In the genomic region with DNA sequence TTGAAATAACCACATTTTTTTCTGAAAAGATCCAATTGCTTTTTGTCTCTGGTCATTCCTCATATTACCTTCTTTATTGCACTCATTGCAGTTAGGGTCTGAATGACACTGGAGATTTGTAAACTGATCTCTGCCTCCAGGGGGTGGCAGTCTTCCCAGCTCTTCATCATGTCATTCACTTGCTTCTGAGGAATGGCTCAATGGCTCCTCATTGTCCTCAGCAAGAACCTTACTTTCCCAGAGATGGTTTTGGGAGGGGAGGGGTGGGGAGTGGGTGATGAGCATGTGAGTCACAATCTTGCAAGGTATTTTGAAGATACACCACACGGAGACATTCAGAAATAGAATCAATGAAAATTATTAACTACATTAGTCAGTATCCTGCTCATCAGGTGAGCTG, we compare ENCODE assay signal across 11 cellular contexts.
DNase-seq lines count a peak whose midpoint lies in the region; ATAC-seq, FAIRE-seq and TF ChIP-seq lines count a peak whose summit lies in the region.
"Had no signal": no experiment of that assay in that cellular context is flagged by ENCODE, and none has a peak within 500 bp of the region (broad histone marks: within the 10 kb centered on the region; RNA-seq: fewer than 3 reads in every experiment).

No MANE protein-coding gene starts in this region.

- no peak overlapping the region for H3K27ac ChIP-seq in Peyer's patch
- H3K27ac ChIP-seq: right atrium auricular region, tibial artery had no signal

- no peak overlapping the region for H3K4me3 ChIP-seq in bronchial epithelial cell (ENCODE audit: low read depth, low read length)
- H3K4me3 ChIP-seq in Peyer's patch = no peak overlapping the region
- H3K4me3 ChIP-seq: right atrium auricular region, tibial artery had no signal

- H3K9me3 ChIP-seq in Peyer's patch = no peaks in the 10 kb centered on the region
- H3K9me3 ChIP-seq: tibial artery had no signal

- no peaks in the 10 kb centered on the region for H3K4me1 ChIP-seq in Peyer's patch

- FAIRE-seq in D721Med (lab: Jason Lieb, UNC) (no peak), bronchial epithelial cell (lab: Jason Lieb, UNC) (no peak)

- TF ChIP-seq POLR2A in GM18505 (IDR thresholded peaks at IDR 0.05; ENCODE audit: borderline replicate concordance, extremely low read depth, insufficient read depth, insufficient read length) (no peak), Peyer's patch (IDR thresholded peaks at IDR 0.05) (no peak)

- ATAC-seq in GM18505 (IDR thresholded peaks at IDR 0.05; ENCODE audit: unreplicated experiment) (no peak), GM18907 (IDR thresholded peaks at IDR 0.05; ENCODE audit: unreplicated experiment) (no peak)

- TF ChIP-seq CTCF in D721Med (IDR thresholded peaks at IDR 0.05; ENCODE audit: insufficient read depth, missing control alignments) = peak; percentile 26
- no peak for TF ChIP-seq CTCF in bronchial epithelial cell (IDR thresholded peaks at IDR 0.05; ENCODE audit: insufficient read depth, low read length, severe bottlenecking)
- TF ChIP-seq CTCF in Peyer's patch (IDR thresholded peaks at IDR 0.05) = no peak

- no peaks in the 10 kb centered on the region for H3K27me3 ChIP-seq in bronchial epithelial cell (ENCODE audit: control insufficient read depth, insufficient read depth, low read length)
- no peaks in the 10 kb centered on the region for H3K27me3 ChIP-seq in Peyer's patch
- H3K27me3 ChIP-seq: right atrium auricular region, tibial artery had no signal

- no peaks in the 10 kb centered on the region for H3K36me3 ChIP-seq in bronchial epithelial cell (ENCODE audit: control insufficient read depth, insufficient read depth, low read length)
- H3K36me3 ChIP-seq in Peyer's patch = no peaks in the 10 kb centered on the region
- H3K36me3 ChIP-seq: right atrium auricular region, tibial artery had no signal

- DNase-seq in D721Med (ENCODE audit: insufficient read length, low spot score) (no peak), HT1080 (ENCODE audit: low read depth) (peak; percentile 41), bronchial epithelial cell (ENCODE audit: low read depth) (peak; percentile 50), kidney glomerular epithelial cell (lab: John Stamatoyannopoulos, UW) (peak; percentile 97), Peyer's patch (no peak)
- no peak for DNase-seq in activated CD4-positive, CD25-positive, alpha-beta regulatory T cell treated with anti-CD3 and anti-CD28 coated beads, Interleukin-2, amount 50 U/mL, for 72 hours
- DNase-seq: NCI-H187 treated with DMSO at 0.1 percent for 48 hours, tibial artery had no signal

Comparison
In these comparisons a context has a peak if more than half of its experiments do, and no peak if none do; other contexts are left out.
1. DNase-seq: peak in HT1080 (single experiment), bronchial epithelial cell (single experiment) and kidney glomerular epithelial cell (single experiment); none in D721Med (single experiment), activated CD4-positive, CD25-positive, alpha-beta regulatory T cell treated with anti-CD3 and anti-CD28 coated beads, Interleukin-2, amount 50 U/mL, for 72 hours (single experiment) and Peyer's patch (0 of 3).